Comparison of ENCODE assay signal across 14 cellular contexts in the genomic region with DNA sequence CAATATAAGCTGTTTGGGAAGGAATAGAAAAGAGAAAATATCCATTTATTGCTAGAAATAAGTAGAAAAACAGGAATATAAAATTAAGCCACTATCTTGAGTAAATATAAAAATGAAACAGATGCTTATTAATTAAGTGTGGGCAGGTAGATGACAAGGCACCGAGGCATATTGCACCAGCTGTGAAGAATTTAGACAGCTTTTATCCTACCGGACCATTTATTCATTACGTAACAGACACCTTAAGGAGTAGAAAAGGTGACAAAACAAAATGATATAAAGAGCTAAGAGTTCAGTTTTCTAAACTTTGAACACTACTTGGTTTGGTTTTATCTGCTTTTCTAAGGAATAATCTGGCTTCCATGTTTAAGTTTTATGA.
DNase-seq lines count a peak whose midpoint lies in the region; ATAC-seq and TF ChIP-seq lines count a peak whose summit lies in the region.
"Had no signal": no experiment of that assay in that cellular context is flagged by ENCODE, and none has a peak within 500 bp of the region (broad histone marks: within the 10 kb centered on the region; RNA-seq: fewer than 3 reads in every experiment).

No MANE protein-coding gene starts in this region.

- no peaks in the 10 kb centered on the region for H3K36me3 ChIP-seq in thyroid gland
- no peaks in the 10 kb centered on the region for H3K36me3 ChIP-seq in spleen

- ATAC-seq in stimulated activated memory B cell treated with anti-CD40 and anti-IgM and Interleukin-4, amounts not matched to agents 10 μg/mL and 1 μg/mL and 100 μg/mL, for 72 hours: no peak

- TF ChIP-seq POLR2A in thyroid gland (IDR thresholded peaks at IDR 0.05) (no peak), spleen (IDR thresholded peaks at IDR 0.05) (no peak)

- intact Hi-C loops in thyroid gland (cut with DNase I) (no loop called here), spleen (cut with DNase I; ENCODE audit: low total_unique reads) (no loop called here)

- no peaks in the 10 kb centered on the region for H3K9me3 ChIP-seq in thyroid gland
- H3K9me3 ChIP-seq in spleen: no peaks in the 10 kb centered on the region

- H3K27me3 ChIP-seq in thyroid gland: no peaks in the 10 kb centered on the region
- no peaks in the 10 kb centered on the region for H3K27me3 ChIP-seq in spleen (replicated peaks in 1 of 7)

- H3K4me3 ChIP-seq in fibroblast of pulmonary artery (replicated peaks; ENCODE audit: low read depth, low read length) (peak overlapping the region; percentile 6), thyroid gland (replicated peaks in 1 of 3) (no peak overlapping the region), spleen (peak overlapping the region in 2 of 8 donors; percentile 19 to 41)

- 81% methylated on average over 3 of the region's 3 CpGs for WGBS in thyroid gland, 2 donors
- 59 to 84% (median 79%) methylated on average over 3 of the region's 3 CpGs for WGBS in spleen, 5 donors

- no peaks in the 10 kb centered on the region for H3K4me1 ChIP-seq in thyroid gland
- no peaks in the 10 kb centered on the region for H3K4me1 ChIP-seq in spleen

- DNase-seq in NCI-H1694 treated with DMSO at 0.1 percent for 48 hours (lab: John Stamatoyannopoulos, UW) (peak; percentile 11), NCI-H1694 (lab: John Stamatoyannopoulos, UW) (no peak), NCI-H69 (lab: John Stamatoyannopoulos, UW) (peak; percentile 48), fibroblast of pulmonary artery (ENCODE audit: low read depth) (no peak), dermis blood vessel endothelial cell (no peak), thyroid gland (no peak), spleen (no peak)
- DNase-seq: activated CD4-positive, alpha-beta T cell treated with anti-CD3 and anti-CD28 coated beads for 4 hours; activated gamma-delta T cell; DMS79; SW 1271 had no signal

- H3K9me3 Mint-ChIP-seq in stimulated activated memory B cell treated with anti-CD40 and anti-IgM and Interleukin-4, amounts not matched to agents 10 μg/mL and 1 μg/mL and 100 μg/mL, for 72 hours: no peaks in the 10 kb centered on the region

- peak overlapping the region; percentile 77 for H3K4me3 Mint-ChIP-seq in stimulated activated memory B cell treated with anti-CD40 and anti-IgM and Interleukin-4, amounts not matched to agents 10 μg/mL and 1 μg/mL and 100 μg/mL, for 72 hours

- no peaks in the 10 kb centered on the region for H3K36me3 Mint-ChIP-seq in stimulated activated memory B cell treated with anti-CD40 and anti-IgM and Interleukin-4, amounts not matched to agents 10 μg/mL and 1 μg/mL and 100 μg/mL, for 72 hours

- TF ChIP-seq CTCF in fibroblast of pulmonary artery (IDR thresholded peaks at IDR 0.05; ENCODE audit: low read length, missing control alignments): no peak
- TF ChIP-seq CTCF in thyroid gland (IDR thresholded peaks at IDR 0.05): no peak
- TF ChIP-seq CTCF in spleen (IDR thresholded peaks at IDR 0.05 in 8 of 11, conservative IDR thresholded peaks at IDR 0.05 in 3 of 11): no peak

- H3K27me3 Mint-ChIP-seq in stimulated activated memory B cell treated with anti-CD40 and anti-IgM and Interleukin-4, amounts not matched to agents 10 μg/mL and 1 μg/mL and 100 μg/mL, for 72 hours: no peaks in the 10 kb centered on the region

- H3K27ac ChIP-seq in thyroid gland: no peak overlapping the region
- H3K27ac ChIP-seq in spleen: no peak overlapping the region
- H3K27ac ChIP-seq: KMS-11, skin epidermis had no signal

- H3K27ac Mint-ChIP-seq in stimulated activated memory B cell treated with anti-CD40 and anti-IgM and Interleukin-4, amounts not matched to agents 10 μg/mL and 1 μg/mL and 100 μg/mL, for 72 hours: no peak overlapping the region

- no peaks in the 10 kb centered on the region for H3K4me1 Mint-ChIP-seq in stimulated activated memory B cell treated with anti-CD40 and anti-IgM and Interleukin-4, amounts not matched to agents 10 μg/mL and 1 μg/mL and 100 μg/mL, for 72 hours

Comparison
In these comparisons a context has a peak if more than half of its experiments do, and no peak if none do; other contexts are left out.
1. DNase-seq: peak in NCI-H1694 treated with DMSO at 0.1 percent for 48 hours (single experiment) and NCI-H69 (single experiment); none in NCI-H1694 (single experiment), fibroblast of pulmonary artery (single experiment), dermis blood vessel endothelial cell (single experiment), thyroid gland (0 of 2) and spleen (single experiment).